ENCODE assay signal across 16 cellular contexts in the genomic region with DNA sequence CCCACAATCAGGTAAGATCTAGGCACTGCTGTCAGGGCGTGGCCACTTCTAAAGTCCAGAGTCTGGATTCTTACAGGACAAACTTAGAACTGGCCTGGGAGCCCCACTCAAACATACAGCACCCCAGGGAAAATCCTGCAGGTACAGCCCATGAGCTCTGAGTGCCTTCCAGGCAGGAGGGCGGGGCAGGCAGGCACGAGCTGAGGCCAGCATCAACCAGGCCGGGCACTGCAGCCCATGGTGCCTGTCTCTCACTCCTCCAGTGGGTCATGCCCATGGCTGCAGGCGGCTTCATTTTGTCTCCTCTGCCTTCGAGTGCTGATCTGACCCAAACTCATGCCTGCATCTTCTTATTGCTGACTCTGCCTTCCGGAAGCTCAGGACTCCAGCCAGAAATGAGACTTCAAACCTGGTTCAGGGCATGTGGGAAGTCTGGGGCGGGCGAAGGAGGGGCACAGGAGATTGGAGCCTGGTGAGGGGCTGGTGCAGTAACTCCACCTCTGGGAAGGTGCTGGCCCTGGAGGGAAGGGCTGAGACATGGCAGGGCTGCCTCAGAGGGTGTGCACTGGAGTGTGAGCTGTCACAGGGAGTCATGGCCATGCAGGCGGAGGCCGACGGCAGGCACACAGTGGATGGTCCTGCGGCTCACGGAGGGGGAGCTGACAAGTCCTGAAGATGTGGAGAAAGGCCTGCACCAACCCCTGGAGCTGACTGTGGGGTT. TPM values are rescaled to one million over a fixed set of nuclear protein-coding genes. Genes with fewer than 3 reads are reported as not detected.
DNase-seq lines count a peak whose midpoint lies in the region; ATAC-seq, FAIRE-seq and TF ChIP-seq lines count a peak whose summit lies in the region.
"Had no signal": no experiment of that assay in that cellular context is flagged by ENCODE, and none has a peak within 500 bp of the region (broad histone marks: within the 10 kb centered on the region; RNA-seq: fewer than 3 reads in every experiment).

No MANE protein-coding gene starts in this region.

- peaks cover 68% of the 10 kb centered on the region for H3K4me1 ChIP-seq in BLaER1
- peaks cover 0 to 52% (median 0%) of the 10 kb centered on the region in 4 donors for H3K4me1 ChIP-seq in Peyer's patch
- H3K4me1 ChIP-seq in kidney (ENCODE audit: control insufficient read depth in 1 of 2, insufficient read depth in 1 of 2, low read depth in 1 of 2, low read length in 2 of 2) = peaks cover 19 to 39% of the 10 kb centered on the region in 2 donors

- no peak overlapping the region for H3K4me3 ChIP-seq in BLaER1
- H3K4me3 ChIP-seq in Peyer's patch = no peak overlapping the region
- no peak overlapping the region for H3K4me3 ChIP-seq in kidney (ENCODE audit: low read length in 2 of 2)
- H3K4me3 ChIP-seq in MG63 = no peak overlapping the region
- H3K4me3 ChIP-seq: thyroid gland had no signal

- peaks cover 45% of the 10 kb centered on the region for H3K36me3 ChIP-seq in BLaER1
- H3K36me3 ChIP-seq in Peyer's patch = peaks cover 0 to 6% (median 0%) of the 10 kb centered on the region in 3 donors
- H3K36me3 ChIP-seq in kidney (ENCODE audit: control insufficient read depth in 1 of 2, insufficient read depth in 2 of 2, low read length in 2 of 2) = peaks cover 5 to 7% of the 10 kb centered on the region in 2 donors
- H3K36me3 ChIP-seq in MG63 = peaks cover 11% of the 10 kb centered on the region

- FAIRE-seq in kidney (lab: Jason Lieb, UNC) = no peak

- peak in 2 of 3 donors; percentile 59 to 67 for DNase-seq in Peyer's patch
- peak; percentile 68 for DNase-seq in kidney
- DNase-seq in omental fat pad (ENCODE audit: low spot score) = peak; percentile 13
- no peak for DNase-seq in MG63
- no peak for DNase-seq in amygdala (lab: John Stamatoyannopoulos, UW)
- DNase-seq: activated CD4-positive, alpha-beta T cell treated with anti-CD3 and anti-CD28 coated beads, Interleukin-2, amount 10 ng/mL, durations not matched to agents 7 days and 5 days; KBM-7; midbrain; NCI-H1930; NCI-H510A; SHP77; stimulated activated naive B cell treated with anti-CD40 and anti-IgM and Interleukin-4, amounts not matched to agents 10 μg/mL and 1 μg/mL and 100 μg/mL, for 72 hours had no signal

- H3K9ac ChIP-seq in BLaER1 = 0 out of 2 replicates have a peak overlapping the region, but pooled peaks have one; percentile 9
- no peak overlapping the region for H3K9ac ChIP-seq in kidney (ENCODE audit: low read length in 2 of 2)

- TF ChIP-seq CTCF in Peyer's patch (IDR thresholded peaks at IDR 0.05) (no peak), kidney (IDR thresholded peaks at IDR 0.05; ENCODE audit: borderline replicate concordance, extremely low read depth, insufficient read depth) (no peak), omental fat pad (IDR thresholded peaks at IDR 0.05) (no peak)

- H3K9me3 ChIP-seq in BLaER1 (peaks cover 23% of the 10 kb centered on the region), Peyer's patch (no peaks in the 10 kb centered on the region), kidney (ENCODE audit: control insufficient read depth in 1 of 2, low read length in 2 of 2) (no peaks in the 10 kb centered on the region), MG63 (peaks cover 2% of the 10 kb centered on the region; the same call in 1 of the 2 replicates)
- H3K9me3 ChIP-seq: thyroid gland had no signal

- no peak for TF ChIP-seq POLR2A in Peyer's patch (IDR thresholded peaks at IDR 0.05)

- no peaks in the 10 kb centered on the region for H3K27me3 ChIP-seq in BLaER1
- H3K27me3 ChIP-seq in Peyer's patch = no peaks in the 10 kb centered on the region
- no peaks in the 10 kb centered on the region for H3K27me3 ChIP-seq in MG63
- H3K27me3 ChIP-seq: thyroid gland had no signal

- intact Hi-C loops in kidney (cut with DNase I) = no loop called here

- H3K27ac ChIP-seq in BLaER1 = no peak overlapping the region
- H3K27ac ChIP-seq in Peyer's patch = peak overlapping the region in 1 of 4 donors; percentile 21
- no peak overlapping the region for H3K27ac ChIP-seq in kidney (ENCODE audit: low read depth in 2 of 2, low read length in 2 of 2)
- H3K27ac ChIP-seq: thyroid gland had no signal

- peak overlapping the region; percentile 97 for H3K4me2 ChIP-seq in BLaER1

- ATAC-seq in omental fat pad (ENCODE audit: low FRiP score) = no peak
- no peak for ATAC-seq in GM21360 (IDR thresholded peaks at IDR 0.05; ENCODE audit: unreplicated experiment)
- ATAC-seq in GM18861 (IDR thresholded peaks at IDR 0.05; ENCODE audit: unreplicated experiment) = no peak
- ATAC-seq: stimulated activated naive B cell treated with anti-CD40 and anti-IgM and Interleukin-4, amounts not matched to agents 10 μg/mL and 1 μg/mL and 100 μg/mL, for 72 hours had no signal

- H4K20me1 ChIP-seq in BLaER1 = peaks cover 75% of the 10 kb centered on the region

RNA-seq across cellular contexts. Expression of gene HS6ST1, which starts 40.5 kb away (rescaled TPM):
- total RNA-seq in Peyer's patch = 10 to 100 TPM; 16.5 to 52.0 (median 40.2) TPM
- 73.9 TPM for total RNA-seq in kidney
- 49.6 TPM for polyA plus RNA-seq in kidney (ENCODE audit: insufficient read depth, low read depth, low replicate concordance)
- total RNA-seq in omental fat pad = 10 to 100 TPM; 17.8 to 28.9 (median 24.3) TPM
- 16.9 and 32.5 TPM in 2 replicates for total RNA-seq in MG63 (2014; rRNA removed; shearing (Covaris generic); ENCODE audit: low replicate concordance)

Comparison
In these comparisons a context has a peak if more than half of its experiments do, and no peak if none do; other contexts are left out.
1. DNase-seq: peak in Peyer's patch (2 of 3), kidney (single experiment) and omental fat pad (single experiment); none in MG63 (single experiment) and amygdala (0 of 56).